Comparison of ENCODE assay signal across 1 cellular context in the genomic region with DNA sequence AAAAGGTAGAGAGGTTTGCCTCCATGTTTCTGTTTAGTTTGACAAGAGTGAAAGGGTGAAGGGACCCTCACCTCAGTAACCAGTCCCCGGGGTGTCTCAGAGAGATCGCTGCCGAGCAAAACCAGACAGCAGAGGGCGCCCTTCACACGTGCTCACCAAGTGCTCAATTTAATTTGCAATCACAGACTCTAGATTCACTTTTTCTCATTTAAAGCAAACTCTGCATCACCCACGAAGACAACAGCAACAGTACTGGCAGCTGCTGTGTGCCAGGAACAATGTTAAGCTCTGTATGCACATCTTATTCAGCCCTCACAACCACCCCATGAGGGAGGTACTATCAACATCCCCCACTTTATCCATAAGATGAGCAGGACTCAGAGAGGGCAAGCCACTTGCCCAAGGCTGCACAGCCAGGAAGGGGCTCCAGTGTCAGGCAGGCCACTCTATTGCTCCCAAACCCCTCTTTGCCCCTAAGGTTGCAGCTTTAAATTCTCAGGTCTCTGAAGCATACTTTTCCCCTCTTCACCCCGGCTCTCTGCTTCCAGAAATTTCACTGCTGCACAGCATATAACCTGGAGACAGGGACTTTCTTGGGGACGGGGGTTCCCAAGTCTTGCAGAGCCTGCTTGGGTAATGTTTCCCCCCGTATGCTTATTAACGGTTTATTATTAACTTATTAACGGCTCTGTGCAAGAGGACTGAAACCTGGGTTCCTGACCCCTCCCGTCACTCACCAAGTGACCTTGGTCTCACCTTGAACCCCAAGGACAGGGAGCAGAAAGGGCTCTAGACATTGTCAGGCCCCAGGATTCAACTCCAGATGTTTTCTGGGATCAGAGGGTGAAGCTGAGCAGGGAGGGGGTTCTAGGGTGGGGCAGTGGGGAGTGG.
TF ChIP-seq lines count a peak whose summit lies in the region.

No MANE protein-coding gene starts in this region.

TF ChIP-seq in GM12878, 131 proteins besides CTCF, POLR2A, EP300 and RAD21 (continued from another document):
- TF ChIP-seq FOXM1 (IDR thresholded peaks at IDR 0.05; ENCODE audit: low read depth, low read length) (0 out of 2 replicates have a peak, but pooled peaks have one; percentile 22), SMARCA5 (IDR thresholded peaks at IDR 0.05) (peak; percentile 93), SMC3 (IDR thresholded peaks at IDR 0.05; ENCODE audit: borderline replicate concordance, low read length) (peak; percentile 85), NFXL1 (IDR thresholded peaks at IDR 0.05; ENCODE audit: borderline replicate concordance) (peak; percentile 90; the same call in 1 of the 2 replicates), ESRRA (IDR thresholded peaks at IDR 0.05; ENCODE audit: low read length) (peak; percentile 81; the same call in 1 of the 2 replicates), CREM (IDR thresholded peaks at IDR 0.05; ENCODE audit: low read depth) (no peak)
TF ChIP-seq in GM12878: peak in this region for 10.
